In genomic region chr10:124450010-124450782, GRCh38 we compare ENCODE assay signal across 9 cellular contexts. TPM values are rescaled to one million over a fixed set of nuclear protein-coding genes. Genes with fewer than 3 reads are reported as not detected.
A peak's percentile ranks its signal among the peaks of the same experiment; 100 is the strongest.
DNase-seq lines count a peak whose midpoint lies in the region; ATAC-seq and TF ChIP-seq lines count a peak whose summit lies in the region.
"Had no signal": no experiment of that assay in that cellular context is flagged by ENCODE, and none has a peak within 500 bp of the region (broad histone marks: within the 10 kb centered on the region; RNA-seq: fewer than 3 reads in every experiment).

Gene NKX1-2, minus strand, starts transcription at chr10:124450035. Its CDS starts 92 bp downstream, at chr10:124449943.

- H3K36me3 ChIP-seq in CD4-positive, CD25-positive, alpha-beta regulatory T cell (ENCODE audit: control insufficient read depth, insufficient read depth, low read length): no peaks in the 10 kb centered on the region
- no peaks in the 10 kb centered on the region for H3K36me3 ChIP-seq in KMS-11 (ENCODE audit: insufficient read depth)

- no peak within 1 kb of the TSS for H2AFZ ChIP-seq in KMS-11 (ENCODE audit: low read depth)

- H3K4me3 Mint-ChIP-seq in CD4-positive, CD25-positive, alpha-beta regulatory T cell: peak within 1 kb of the TSS; percentile 27 to 68 (median 58)
- H3K4me3 Mint-ChIP-seq in brain (peak within 1 kb of the TSS; percentile 83 to 89 (median 87)), mesothelial cell of epicardium (peak within 1 kb of the TSS; percentile 60)

- H3K79me2 ChIP-seq in KMS-11 (ENCODE audit: insufficient read depth, low read depth): no peaks in the 10 kb centered on the region

- 0 out of 2 replicates have a peak within 1 kb of the TSS, but pooled peaks have one; percentile 9 for H3K4me2 ChIP-seq in KMS-11

- peak within 1 kb of the TSS in 1 of 3 donors; percentile 14 for H3K27ac Mint-ChIP-seq in CD4-positive, CD25-positive, alpha-beta regulatory T cell
- peak within 1 kb of the TSS in 1 of 5 experiments; percentile 41 for H3K27ac Mint-ChIP-seq in brain
- H3K27ac Mint-ChIP-seq in mesothelial cell of epicardium: no peak within 1 kb of the TSS

- no peak for ATAC-seq in CD4-positive, CD25-positive, alpha-beta regulatory T cell (ENCODE audit: low read depth in 2 of 2)
- ATAC-seq in HG02973 (IDR thresholded peaks at IDR 0.05; ENCODE audit: unreplicated experiment): no peak

- peaks cover 0 to 2% (median 0%) of the 10 kb centered on the region in 7 donors for H3K9me3 Mint-ChIP-seq in CD4-positive, CD25-positive, alpha-beta regulatory T cell
- H3K9me3 Mint-ChIP-seq in brain (peaks cover 0 to 7% (median 0%) of the 10 kb centered on the region in 5 experiments), mesothelial cell of epicardium (no peaks in the 10 kb centered on the region)

- no peak within 1 kb of the TSS for H3K9ac ChIP-seq in KMS-11

- TF ChIP-seq CTCF in KMS-11 (conservative IDR thresholded peaks at IDR 0.05; ENCODE audit: low read depth, low read length): no peak
- TF ChIP-seq CTCF in brain (conservative IDR thresholded peaks at IDR 0.05): no peak
- no peak for TF ChIP-seq CTCF in mesothelial cell of epicardium (IDR thresholded peaks at IDR 0.05; ENCODE audit: unreplicated experiment)

- H3K36me3 Mint-ChIP-seq in CD4-positive, CD25-positive, alpha-beta regulatory T cell: peaks cover 3% of the 10 kb centered on the region
- H3K36me3 Mint-ChIP-seq in brain: no peaks in the 10 kb centered on the region
- H3K36me3 Mint-ChIP-seq in mesothelial cell of epicardium: no peaks in the 10 kb centered on the region

- H4K20me1 ChIP-seq in KMS-11 (ENCODE audit: insufficient read depth): no peaks in the 10 kb centered on the region

- no peak for DNase-seq in CD4-positive, CD25-positive, alpha-beta regulatory T cell
- DNase-seq in mesothelial cell of epicardium (ENCODE audit: low spot score in 2 of 2, unreplicated experiment in 2 of 2) (peak in 1 of 2 experiments; percentile 45), GOT3 (lab: John Stamatoyannopoulos, UW) (no peak), 8988T (no peak), Kasumi-1 (lab: John Stamatoyannopoulos, UW) (no peak)
- DNase-seq: left cardiac atrium had no signal

- no peak within 1 kb of the TSS for H3K4me3 ChIP-seq in CD4-positive, CD25-positive, alpha-beta regulatory T cell (ENCODE audit: low read depth, low read length)
- H3K4me3 ChIP-seq in KMS-11 (IDR thresholded peaks at IDR 0.05; ENCODE audit: insufficient read depth, low read depth, low read length): no peak within 1 kb of the TSS

- H3K27me3 ChIP-seq in CD4-positive, CD25-positive, alpha-beta regulatory T cell (ENCODE audit: control insufficient read depth, insufficient read depth, low read length): peaks cover 48% of the 10 kb centered on the region
- H3K27me3 ChIP-seq in KMS-11 (ENCODE audit: insufficient read depth, low read depth): peaks cover 31% of the 10 kb centered on the region

- no peaks in the 10 kb centered on the region for H3K9me3 ChIP-seq in CD4-positive, CD25-positive, alpha-beta regulatory T cell (ENCODE audit: control insufficient read depth in 2 of 2, low read length in 2 of 2)

- peaks cover 0 to 29% (median 11%) of the 10 kb centered on the region in 4 donors for H3K4me1 Mint-ChIP-seq in CD4-positive, CD25-positive, alpha-beta regulatory T cell
- H3K4me1 Mint-ChIP-seq in brain (peaks cover 28% of the 10 kb centered on the region), mesothelial cell of epicardium (peaks cover 19% of the 10 kb centered on the region)

- H3K27ac ChIP-seq in CD4-positive, CD25-positive, alpha-beta regulatory T cell (ENCODE audit: insufficient read depth, low read length, poor library complexity, severe bottlenecking): no peak within 1 kb of the TSS
- no peak within 1 kb of the TSS for H3K27ac ChIP-seq in KMS-11

- H3K27me3 Mint-ChIP-seq in CD4-positive, CD25-positive, alpha-beta regulatory T cell: peaks cover 89% of the 10 kb centered on the region
- H3K27me3 Mint-ChIP-seq in brain (peaks cover 97% of the 10 kb centered on the region), mesothelial cell of epicardium (ENCODE audit: low read depth) (peaks cover 94% of the 10 kb centered on the region)

- peaks cover 21% of the 10 kb centered on the region for H3K4me1 ChIP-seq in CD4-positive, CD25-positive, alpha-beta regulatory T cell (ENCODE audit: control insufficient read depth, insufficient read depth, low read length, poor library complexity, severe bottlenecking)
- H3K4me1 ChIP-seq in KMS-11 (ENCODE audit: low read depth, poor library complexity, severe bottlenecking): no peaks in the 10 kb centered on the region

RNA-seq across cellular contexts. Expression of gene NKX1-2, which starts in this region (rescaled TPM):
- not detected for total RNA-seq in CD4-positive, CD25-positive, alpha-beta regulatory T cell
- not detected for polyA plus RNA-seq in CD4-positive, CD25-positive, alpha-beta regulatory T cell
- polyA plus RNA-seq in brain (ENCODE audit: insufficient read depth, low read depth, low replicate concordance): 0.08 TPM
- total RNA-seq in mesothelial cell of epicardium: not detected in 3 replicates
- total RNA-seq: left cardiac atrium had no signal
